10 cellular contexts compared by ENCODE assay signal in genomic region chr5:132055808-132056609, GRCh38. TPM values are rescaled to one million over a fixed set of nuclear protein-coding genes. Genes with fewer than 3 reads are reported as not detected.
DNase-seq lines count a peak whose midpoint lies in the region; ATAC-seq and TF ChIP-seq lines count a peak whose summit lies in the region.
"Had no signal": no experiment of that assay in that cellular context is flagged by ENCODE, and none has a peak within 500 bp of the region (broad histone marks: within the 10 kb centered on the region; RNA-seq: fewer than 3 reads in every experiment).

No MANE protein-coding gene starts in this region.

- no peak for TF ChIP-seq POLR2A in spleen (IDR thresholded peaks at IDR 0.05)

- no peak for TF ChIP-seq CTCF in spleen (IDR thresholded peaks at IDR 0.05 in 8 of 11, conservative IDR thresholded peaks at IDR 0.05 in 3 of 11)

- H3K9me3 ChIP-seq in KOPT-K1 (ENCODE audit: insufficient read depth, low read length, poor library complexity, severe bottlenecking), result no peaks in the 10 kb centered on the region
- no peaks in the 10 kb centered on the region for H3K9me3 ChIP-seq in spleen

- intact Hi-C loops in spleen (cut with DNase I; ENCODE audit: low total_unique reads), result no loop called here

- H3K4me3 ChIP-seq in spleen, result no peak overlapping the region

- DNase-seq in activated CD4-positive, alpha-beta T cell treated with anti-CD3 and anti-CD28 coated beads for 4 hours, result peak; percentile 51 to 57
- peak; percentile 32 for DNase-seq in ecto neural progenitor cell (ENCODE audit: low spot score)
- peak; percentile 62 for DNase-seq in spleen
- no peak for DNase-seq in hippocampal formation (lab: John Stamatoyannopoulos, UW)
- no peak for DNase-seq in germinal center (ENCODE audit: low spot score)
- DNase-seq: HCEC 1CT had no signal

- H3K27ac ChIP-seq in KOPT-K1 (ENCODE audit: low read depth, low read length, poor library complexity, severe bottlenecking) (peak overlapping the region; percentile 19), spleen (peak overlapping the region in 1 of 8 donors; percentile 36)

- peaks cover 0 to 5% (median 0%) of the 10 kb centered on the region in 6 donors for H3K4me1 ChIP-seq in spleen

- ATAC-seq in GM21825 (IDR thresholded peaks at IDR 0.05; ENCODE audit: unreplicated experiment) (no peak), HG03135 (IDR thresholded peaks at IDR 0.05; ENCODE audit: unreplicated experiment) (no peak)

- 63 to 86% (median 67%) methylated on average over 10 to 12 of the region's 12 CpGs for whole genome bisulfite sequencing in spleen, 5 donors

- H3K36me3 ChIP-seq in KOPT-K1 (ENCODE audit: insufficient read depth, low read length) (no peaks in the 10 kb centered on the region), spleen (no peaks in the 10 kb centered on the region)

- no peaks in the 10 kb centered on the region for H3K27me3 ChIP-seq in spleen (replicated peaks in 1 of 7)

RNA-seq across cellular contexts. Expression of gene IL3, which starts 4.4 kb away (rescaled TPM):
- total RNA-seq in spleen, result not detected
- not detected for polyA plus RNA-seq in spleen
- polyA plus RNA-seq: esophagus had no signal

RNA-seq across cellular contexts. Expression of gene CSF2, which starts 17.6 kb away (rescaled TPM):
- not detected for total RNA-seq in spleen
- not detected for polyA plus RNA-seq in spleen

RNA-seq across cellular contexts. Expression of gene ACSL6, which starts 44.6 kb away (rescaled TPM):
- total RNA-seq in spleen, result 10 to 100 TPM in 1 of 7 donors, 1 to 10 TPM in 6; 3.1 to 18.4 (median 4.6) TPM
- 1 to 10 TPM in 2 of 3 donors, under 1 TPM in 1; 0.76 to 1.3 (median 1.3) TPM for polyA plus RNA-seq in spleen

Comparison
In these comparisons a context has a peak if more than half of its experiments do, and no peak if none do; other contexts are left out.
1. DNase-seq: peak in activated CD4-positive, alpha-beta T cell treated with anti-CD3 and anti-CD28 coated beads for 4 hours (2 of 2), ecto neural progenitor cell (single experiment) and spleen (single experiment); none in hippocampal formation (0 of 2) and germinal center (single experiment).